ENCODE assay signal across 22 cellular contexts in genomic region chr1:6481820-6482471, GRCh38. TPM values are rescaled to one million over a fixed set of nuclear protein-coding genes. Genes with fewer than 3 reads are reported as not detected.
DNase-seq lines count a peak whose midpoint lies in the region; ATAC-seq and TF ChIP-seq lines count a peak whose summit lies in the region.
"Had no signal": no experiment of that assay in that cellular context is flagged by ENCODE, and none has a peak within 500 bp of the region (broad histone marks: within the 10 kb centered on the region; RNA-seq: fewer than 3 reads in every experiment).

No MANE protein-coding gene starts in this region.

- H3K27me3 Mint-ChIP-seq in glutamatergic neuron (ENCODE audit: unreplicated experiment) (peaks cover 5% of the 10 kb centered on the region), neural crest cell (ENCODE audit: low read depth) (no peaks in the 10 kb centered on the region)

- H3K4me1 Mint-ChIP-seq in glutamatergic neuron (ENCODE audit: low read depth, unreplicated experiment): peaks cover 14% of the 10 kb centered on the region
- peaks cover 24% of the 10 kb centered on the region for H3K4me1 Mint-ChIP-seq in neural crest cell

- DNase-seq in NCI-H82 (lab: John Stamatoyannopoulos, UW) (peak; percentile 25), NCI-H82 treated with DMSO at 0.1 percent for 48 hours (lab: John Stamatoyannopoulos, UW; ENCODE audit: unreplicated experiment) (no peak), glutamatergic neuron (no peak), neural crest cell (ENCODE audit: low read depth, low spot score) (no peak), occipital lobe (lab: John Stamatoyannopoulos, UW) (no peak)
- DNase-seq: Calu3, GM23248, H7, KBM-7, MV-4-11, NCI-H1105, NCI-H1436 treated with DMSO at 0.1 percent for 48 hours, NCI-H187 treated with DMSO at 0.1 percent for 48 hours, NCI-H2107, NCI-H446 treated with DMSO at 0.1 percent for 48 hours, NCI-H526, RPMI8226, SHP77 treated with DMSO at 0.1 percent for 48 hours had no signal

- peak overlapping the region; percentile 53 for H3K4me3 Mint-ChIP-seq in glutamatergic neuron (ENCODE audit: unreplicated experiment)
- H3K4me3 Mint-ChIP-seq in neural crest cell: peak overlapping the region; percentile 28

- no peaks in the 10 kb centered on the region for H3K36me3 Mint-ChIP-seq in glutamatergic neuron (ENCODE audit: unreplicated experiment)
- no peaks in the 10 kb centered on the region for H3K36me3 Mint-ChIP-seq in neural crest cell (ENCODE audit: low read depth)

- H3K27ac Mint-ChIP-seq in glutamatergic neuron (ENCODE audit: unreplicated experiment) (peak overlapping the region; percentile 60), neural crest cell (ENCODE audit: unreplicated experiment) (no peak overlapping the region)

- TF ChIP-seq CTCF in glutamatergic neuron (IDR thresholded peaks at IDR 0.05; ENCODE audit: partially characterized antibody, unreplicated experiment) (no peak), neural crest cell (conservative IDR thresholded peaks at IDR 0.05) (no peak)

- ATAC-seq in GM19467 (IDR thresholded peaks at IDR 0.05; ENCODE audit: unreplicated experiment) (no peak), GM19397 (IDR thresholded peaks at IDR 0.05; ENCODE audit: unreplicated experiment) (no peak)

- H3K9me3 Mint-ChIP-seq in glutamatergic neuron (ENCODE audit: unreplicated experiment) (no peaks in the 10 kb centered on the region), neural crest cell (no peaks in the 10 kb centered on the region)

RNA-seq across cellular contexts. Expression of gene PLEKHG5, which starts 9.5 kb away (rescaled TPM):
- total RNA-seq in glutamatergic neuron (ENCODE audit: unreplicated experiment) (53.0 TPM), neural crest cell (28.9 and 31.7 TPM in 2 replicates), occipital lobe (25.6 TPM)

RNA-seq across cellular contexts. Expression of gene TNFRSF25, which starts 16.0 kb away (rescaled TPM):
- total RNA-seq in glutamatergic neuron (ENCODE audit: unreplicated experiment): 47.5 TPM
- 23.4 and 26.1 TPM in 2 replicates for total RNA-seq in neural crest cell
- 9.5 TPM for total RNA-seq in occipital lobe

RNA-seq across cellular contexts. Expression of gene ESPN, which starts 57.4 kb away (rescaled TPM):
- 25.7 TPM for total RNA-seq in glutamatergic neuron (ENCODE audit: unreplicated experiment)
- total RNA-seq in neural crest cell: 1.7 and 4.3 TPM in 2 replicates
- not detected for total RNA-seq in occipital lobe
- total RNA-seq: A172, GM23248, LHCN-M2 had no signal
